In the genomic region with DNA sequence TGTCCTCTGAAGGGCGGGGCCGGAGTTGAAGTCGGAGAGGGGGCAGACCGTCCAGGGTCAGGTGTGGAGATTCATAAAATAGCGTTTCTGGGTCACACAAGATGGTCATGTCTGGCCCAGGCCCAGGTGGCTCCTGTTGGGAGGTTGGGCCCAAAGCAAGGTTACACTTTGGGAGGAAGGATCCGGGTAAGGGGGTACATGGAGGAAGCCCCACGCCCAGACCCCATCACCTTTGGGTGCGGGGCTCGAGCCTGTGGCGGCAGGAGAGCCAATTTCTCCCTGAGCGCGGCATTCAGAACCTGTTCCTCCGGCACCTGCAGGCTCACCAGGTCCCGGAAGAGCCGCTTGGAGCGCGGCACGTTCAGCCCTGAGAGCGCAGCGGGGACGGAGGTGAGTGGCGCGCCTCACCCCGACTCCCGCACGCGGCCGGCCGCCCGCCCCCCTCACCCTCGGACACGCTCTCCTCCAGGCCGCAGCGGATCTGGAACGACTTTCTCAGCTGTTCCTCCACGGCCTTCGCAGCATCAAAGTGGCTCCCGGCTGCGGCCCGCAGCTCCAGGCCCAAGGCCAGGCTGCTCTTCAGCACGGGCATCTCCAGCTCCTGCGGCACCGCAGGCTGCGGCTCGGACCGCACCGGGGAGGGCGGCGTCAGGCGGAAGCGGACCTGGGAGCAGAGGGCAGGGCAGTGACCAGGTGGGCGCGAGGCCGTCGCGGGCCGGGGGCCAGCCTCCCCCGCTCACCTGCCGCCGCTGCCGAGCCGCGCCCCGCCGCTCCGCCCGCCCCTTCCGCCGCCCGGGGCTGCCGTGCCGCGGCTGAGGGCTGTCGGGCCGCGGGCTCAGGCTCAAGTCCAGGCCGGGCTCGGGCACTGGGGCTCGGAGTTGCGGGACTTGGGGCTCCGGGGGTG, we compare ENCODE assay signal across 1 cellular context.
TF ChIP-seq lines count a peak whose summit lies in the region.

No MANE protein-coding gene starts in this region.

TF ChIP-seq in SK-N-SH, 30 proteins besides CTCF, POLR2A, EP300 and RAD21 (continued from another document):
- TF ChIP-seq, protein P1, sequence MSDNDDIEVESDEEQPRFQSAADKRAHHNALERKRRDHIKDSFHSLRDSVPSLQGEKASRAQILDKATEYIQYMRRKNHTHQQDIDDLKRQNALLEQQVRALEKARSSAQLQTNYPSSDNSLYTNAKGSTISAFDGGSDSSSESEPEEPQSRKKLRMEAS (IDR thresholded peaks at IDR 0.05; ENCODE audit: low read depth) = peak; percentile 75
- TF ChIP-seq ZBTB33 (IDR thresholded peaks at IDR 0.05; ENCODE audit: borderline replicate concordance, low read depth) (no peak), FOXM1 (IDR thresholded peaks at IDR 0.05; ENCODE audit: low read depth) (no peak), JUND (IDR thresholded peaks at IDR 0.05) (0 out of 2 replicates have a peak, but pooled peaks have one; percentile 9)
- TF ChIP-seq, protein P2, sequence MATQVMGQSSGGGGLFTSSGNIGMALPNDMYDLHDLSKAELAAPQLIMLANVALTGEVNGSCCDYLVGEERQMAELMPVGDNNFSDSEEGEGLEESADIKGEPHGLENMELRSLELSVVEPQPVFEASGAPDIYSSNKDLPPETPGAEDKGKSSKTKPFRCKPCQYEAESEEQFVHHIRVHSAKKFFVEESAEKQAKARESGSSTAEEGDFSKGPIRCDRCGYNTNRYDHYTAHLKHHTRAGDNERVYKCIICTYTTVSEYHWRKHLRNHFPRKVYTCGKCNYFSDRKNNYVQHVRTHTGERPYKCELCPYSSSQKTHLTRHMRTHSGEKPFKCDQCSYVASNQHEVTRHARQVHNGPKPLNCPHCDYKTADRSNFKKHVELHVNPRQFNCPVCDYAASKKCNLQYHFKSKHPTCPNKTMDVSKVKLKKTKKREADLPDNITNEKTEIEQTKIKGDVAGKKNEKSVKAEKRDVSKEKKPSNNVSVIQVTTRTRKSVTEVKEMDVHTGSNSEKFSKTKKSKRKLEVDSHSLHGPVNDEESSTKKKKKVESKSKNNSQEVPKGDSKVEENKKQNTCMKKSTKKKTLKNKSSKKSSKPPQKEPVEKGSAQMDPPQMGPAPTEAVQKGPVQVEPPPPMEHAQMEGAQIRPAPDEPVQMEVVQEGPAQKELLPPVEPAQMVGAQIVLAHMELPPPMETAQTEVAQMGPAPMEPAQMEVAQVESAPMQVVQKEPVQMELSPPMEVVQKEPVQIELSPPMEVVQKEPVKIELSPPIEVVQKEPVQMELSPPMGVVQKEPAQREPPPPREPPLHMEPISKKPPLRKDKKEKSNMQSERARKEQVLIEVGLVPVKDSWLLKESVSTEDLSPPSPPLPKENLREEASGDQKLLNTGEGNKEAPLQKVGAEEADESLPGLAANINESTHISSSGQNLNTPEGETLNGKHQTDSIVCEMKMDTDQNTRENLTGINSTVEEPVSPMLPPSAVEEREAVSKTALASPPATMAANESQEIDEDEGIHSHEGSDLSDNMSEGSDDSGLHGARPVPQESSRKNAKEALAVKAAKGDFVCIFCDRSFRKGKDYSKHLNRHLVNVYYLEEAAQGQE (IDR thresholded peaks at IDR 0.05; ENCODE audit: low read depth, low read length) = no peak
